ENCODE assay signal across 8 cellular contexts in the genomic region with DNA sequence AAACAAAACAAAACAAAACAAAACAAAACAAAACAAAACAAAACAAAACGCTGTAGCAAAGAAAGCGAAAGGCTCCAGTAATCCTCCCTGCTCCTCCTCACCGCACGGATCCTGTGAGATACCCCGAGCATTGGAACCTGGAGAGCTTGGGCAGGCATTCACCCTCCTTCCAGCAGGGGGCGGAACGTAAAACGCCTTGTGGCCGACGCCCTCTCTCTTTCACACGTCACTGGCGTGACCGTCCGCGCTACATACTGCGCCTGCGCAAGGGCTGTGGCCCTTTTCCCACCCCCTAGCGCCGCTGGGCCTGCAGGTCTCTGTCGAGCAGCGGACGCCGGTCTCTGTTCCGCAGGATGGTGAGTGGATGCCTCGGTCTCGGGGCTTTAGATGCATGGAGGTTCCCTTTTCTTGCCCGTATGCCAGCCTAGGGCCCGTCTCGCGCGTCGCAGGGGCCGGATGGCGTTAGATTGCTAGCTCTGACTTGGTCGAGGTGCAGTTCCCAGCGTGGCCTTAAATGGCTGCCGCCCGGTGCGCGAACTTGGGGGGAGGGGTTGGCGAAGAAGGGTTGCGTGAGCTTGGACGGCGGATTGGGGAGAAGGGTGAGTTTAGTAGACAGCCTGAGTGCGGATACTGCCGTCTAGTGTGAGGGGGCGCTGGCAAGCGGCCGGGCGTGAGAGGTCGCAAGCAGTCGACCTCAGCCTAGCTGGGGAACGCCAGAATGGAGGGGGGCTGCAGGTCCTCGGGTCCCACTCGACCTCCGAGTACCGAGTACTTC. TPM values are rescaled to one million over a fixed set of nuclear protein-coding genes. Genes with fewer than 3 reads are reported as not detected.
DNase-seq lines count a peak whose midpoint lies in the region; TF ChIP-seq lines count a peak whose summit lies in the region.

TSS of gene RPL5 (plus strand) at position 279 of the 775 bp plus-strand sequence. CDS start at position 354, 75 bp downstream.

- CTCF ChIA-PET in Caco-2 (lab: Charles Lee) = interaction anchor here (0.9 to 1.7 kb wide), 7 partner anchors 12 to 169 kb away, joined by 3 to 10 read pairs (median 3); partner anchors contain the start of gene EVI5

- intact Hi-C loops in Caco-2 (cut with micrococcal nuclease; ENCODE audit: unreplicated experiment) = loop anchor here (5.0 kb wide), 2 partner anchors 45 to 85 kb away; partner anchors contain the start of gene EVI5

- H3K4me3 ChIP-seq in Caco-2 (ENCODE audit: low read depth, low read length) = peak within 1 kb of the TSS; percentile 70
- peak within 1 kb of the TSS; percentile 96 for H3K4me3 ChIP-seq in effector memory CD4-positive, alpha-beta T cell (ENCODE audit: insufficient read depth, low read depth, low read length, poor library complexity, severe bottlenecking)

- DNase-seq in Caco-2 = peak; percentile 94 to 95
- peak; percentile 94 for DNase-seq in GM20000 (ENCODE audit: low spot score)
- peak; percentile 99 for DNase-seq in HT-29 (ENCODE audit: low spot score)
- peak; percentile 95 for DNase-seq in NK-92 treated with Interleukin-12 subunit alpha and Interleukin-12 subunit beta, amount 100 ng/mL, for 24 hours (lab: John Stamatoyannopoulos, UW)
- peak; percentile 99 for DNase-seq in activated CD8-positive, alpha-beta memory T cell treated with anti-CD3 and anti-CD28 coated beads for 24 hours
- peak; percentile 94 to 96 (median 95) for DNase-seq in effector memory CD4-positive, alpha-beta T cell
- DNase-seq in medulla oblongata (ENCODE audit: extremely low spot score) = peak; percentile 99
- peak; percentile 97 for DNase-seq in stimulated activated CD8-positive, alpha-beta memory T cell treated with anti-CD3 and anti-CD28 coated beads, Interleukin-12 subunit alpha, Interleukin-12 subunit beta, amount 100 ng/mL, for 1 hour (ENCODE audit: low read depth)

- TF ChIP-seq CTCF in Caco-2 (IDR thresholded peaks at IDR 0.05; ENCODE audit: insufficient read depth in 1 of 2, low read depth in 1 of 2, low read length in 1 of 2, severe bottlenecking in 1 of 2, unreplicated experiment in 1 of 2) (peak; percentile 70 to 80), GM20000 (IDR thresholded peaks at IDR 0.05; ENCODE audit: extremely low read depth, missing control alignments) (peak; percentile 92)

- peaks cover 15% of the 10 kb centered on the region for H3K4me1 ChIP-seq in Caco-2
- H3K4me1 ChIP-seq in effector memory CD4-positive, alpha-beta T cell (ENCODE audit: control insufficient read depth, insufficient read depth, low read length, poor library complexity, severe bottlenecking) = peaks cover 10% of the 10 kb centered on the region

- H3K27ac ChIP-seq in effector memory CD4-positive, alpha-beta T cell (ENCODE audit: insufficient read depth, low read length, poor library complexity, severe bottlenecking) = peak within 1 kb of the TSS; percentile 89

- H3K9me3 Mint-ChIP-seq in Caco-2 (ENCODE audit: unreplicated experiment) = no peaks in the 10 kb centered on the region

- peak within 1 kb of the TSS; percentile 99 for H3K27ac Mint-ChIP-seq in Caco-2 (ENCODE audit: unreplicated experiment)

- no peaks in the 10 kb centered on the region for H3K27me3 Mint-ChIP-seq in Caco-2 (ENCODE audit: insufficient read depth, unreplicated experiment)

- BruUV-seq in Caco-2 (replicated peaks; lab: Mats Ljungman, UMichigan) = no TSS peak

- no peaks in the 10 kb centered on the region for H3K9me3 ChIP-seq in Caco-2
- no peaks in the 10 kb centered on the region for H3K9me3 ChIP-seq in effector memory CD4-positive, alpha-beta T cell (ENCODE audit: control insufficient read depth, low read length)

- H3K4me3 Mint-ChIP-seq in Caco-2 (ENCODE audit: unreplicated experiment) = peak within 1 kb of the TSS; percentile 98

- peaks cover 54% of the 10 kb centered on the region for H3K36me3 Mint-ChIP-seq in Caco-2 (ENCODE audit: insufficient read depth, unreplicated experiment)

- H3K27me3 ChIP-seq in Caco-2 (replicated peaks; ENCODE audit: control insufficient read depth, insufficient read depth, low read length) = no peaks in the 10 kb centered on the region
- no peaks in the 10 kb centered on the region for H3K27me3 ChIP-seq in effector memory CD4-positive, alpha-beta T cell (replicated peaks; ENCODE audit: control insufficient read depth, insufficient read depth, low read length, poor library complexity, severe bottlenecking)

- POLR2A ChIA-PET in Caco-2 (lab: Charles Lee) = interaction anchor here (0.6 to 1.4 kb wide), 5 partner anchors 15 to 205 kb away, joined by 4 to 7 read pairs (median 4); partner anchors contain the start of gene EVI5

- H3K36me3 ChIP-seq in Caco-2 (ENCODE audit: control insufficient read depth, insufficient read depth, low read length) = no peaks in the 10 kb centered on the region
- peaks cover 22% of the 10 kb centered on the region for H3K36me3 ChIP-seq in effector memory CD4-positive, alpha-beta T cell (ENCODE audit: control insufficient read depth, insufficient read depth, low read length)

- H3K4me1 Mint-ChIP-seq in Caco-2 (ENCODE audit: low read depth, unreplicated experiment) = no peaks in the 10 kb centered on the region

RNA-seq across cellular contexts. Expression of gene RPL5, which starts in this region (rescaled TPM):
- total RNA-seq in Caco-2 (2022) = 1,118 and 1,177 TPM in 2 replicates
- total RNA-seq in HT-29 (2014; rRNA removed; shearing (Covaris generic)) = 1,169 and 1,308 TPM in 2 replicates

Comparison
In these comparisons a context has a peak if more than half of its experiments do, and no peak if none do; other contexts are left out.
1. Peak in every context shown above with its lines: DNase-seq, H3K4me3 ChIP-seq and H3K27ac ChIP-seq.